9 cellular contexts compared by ENCODE assay signal in genomic region chr21:26686278-26686677, GRCh38.
A peak's percentile ranks its signal among the peaks of the same experiment; 100 is the strongest.
DNase-seq lines count a peak whose midpoint lies in the region; ATAC-seq and TF ChIP-seq lines count a peak whose summit lies in the region.
"Had no signal": no experiment of that assay in that cellular context is flagged by ENCODE, and none has a peak within 500 bp of the region (broad histone marks: within the 10 kb centered on the region; RNA-seq: fewer than 3 reads in every experiment).

No MANE protein-coding gene starts in this region.

- peak overlapping the region; percentile 71 for H2AFZ ChIP-seq in neural progenitor cell (replicated peaks)

- TF ChIP-seq POLR2A in erythroblast (IDR thresholded peaks at IDR 0.05; ENCODE audit: low read length), result no peak

- H3K4me3 ChIP-seq in neural progenitor cell, result no peak overlapping the region

- no peak overlapping the region for H3K27ac Mint-ChIP-seq in activated CD4-positive, alpha-beta memory T cell treated with anti-CD3 and anti-CD28 coated beads for 36 hours
- no peak overlapping the region for H3K27ac Mint-ChIP-seq in neural progenitor cell
- H3K27ac Mint-ChIP-seq: activated naive CD4-positive, alpha-beta T cell treated with anti-CD3 and anti-CD28 coated beads, Interleukin-2, amount 50 U/mL, for 24 hours had no signal

- no peaks in the 10 kb centered on the region for H3F3A ChIP-seq in neural progenitor cell (ENCODE audit: low read depth)

- H3K4me1 Mint-ChIP-seq in activated CD4-positive, alpha-beta memory T cell treated with anti-CD3 and anti-CD28 coated beads for 36 hours (ENCODE audit: low read depth), result peaks cover 3% of the 10 kb centered on the region
- no peaks in the 10 kb centered on the region for H3K4me1 Mint-ChIP-seq in neural progenitor cell

- no peak overlapping the region for H3K9ac ChIP-seq in neural progenitor cell

- no peak overlapping the region for H3K4me2 ChIP-seq in neural progenitor cell

- H3K9me3 ChIP-seq in neural progenitor cell (ENCODE audit: low read depth), result no peaks in the 10 kb centered on the region

- peak; percentile 73 for ATAC-seq in GM18867 (IDR thresholded peaks at IDR 0.05; ENCODE audit: unreplicated experiment)
- ATAC-seq in HG03280 (IDR thresholded peaks at IDR 0.05; ENCODE audit: unreplicated experiment), result no peak

- H3K4me1 ChIP-seq in neural progenitor cell, result no peaks in the 10 kb centered on the region

- no peaks in the 10 kb centered on the region for H3K36me3 Mint-ChIP-seq in activated CD4-positive, alpha-beta memory T cell treated with anti-CD3 and anti-CD28 coated beads for 36 hours
- no peaks in the 10 kb centered on the region for H3K36me3 Mint-ChIP-seq in neural progenitor cell
- H3K36me3 Mint-ChIP-seq: activated naive CD4-positive, alpha-beta T cell treated with anti-CD3 and anti-CD28 coated beads, Interleukin-2, amount 50 U/mL, for 24 hours had no signal

- DNase-seq in AG08396 (ENCODE audit: low spot score) (peak; percentile 7), HuH-7 (ENCODE audit: low spot score) (peak; percentile 1), neural progenitor cell (ENCODE audit: low spot score) (no peak), erythroblast (lab: John Stamatoyannopoulos, UW) (no peak), NCI-H146 (lab: John Stamatoyannopoulos, UW) (no peak)
- DNase-seq in activated CD4-positive, alpha-beta memory T cell treated with anti-CD3 and anti-CD28 coated beads for 36 hours, result peak; percentile 27

- H3K27me3 Mint-ChIP-seq in activated CD4-positive, alpha-beta memory T cell treated with anti-CD3 and anti-CD28 coated beads for 36 hours, result peaks cover 2% of the 10 kb centered on the region
- H3K27me3 Mint-ChIP-seq in neural progenitor cell (ENCODE audit: insufficient read depth, low read depth), result no peaks in the 10 kb centered on the region

- intact Hi-C loops in activated CD4-positive, alpha-beta memory T cell treated with anti-CD3 and anti-CD28 coated beads for 36 hours (cut with micrococcal nuclease), result loop anchor here (10.0 kb wide), 1 partner anchor 211 kb away; no protein-coding TSS in a partner anchor

- CTCF ChIA-PET in activated CD4-positive, alpha-beta memory T cell treated with anti-CD3 and anti-CD28 coated beads for 36 hours (lab: Charles Lee), result interaction anchor here (0.7 to 1.4 kb wide), 2 partner anchors 30 to 31 kb away, joined by 3 read pairs; no protein-coding TSS in a partner anchor

- no peaks in the 10 kb centered on the region for H3K27me3 ChIP-seq in neural progenitor cell

- H3K4me3 Mint-ChIP-seq in activated CD4-positive, alpha-beta memory T cell treated with anti-CD3 and anti-CD28 coated beads for 36 hours, result no peak overlapping the region
- no peak overlapping the region for H3K4me3 Mint-ChIP-seq in neural progenitor cell
- H3K4me3 Mint-ChIP-seq: activated naive CD4-positive, alpha-beta T cell treated with anti-CD3 and anti-CD28 coated beads, Interleukin-2, amount 50 U/mL, for 24 hours had no signal

- no peaks in the 10 kb centered on the region for H4K20me1 ChIP-seq in neural progenitor cell (ENCODE audit: low read depth)

- no peaks in the 10 kb centered on the region for H3K36me3 ChIP-seq in neural progenitor cell

- peaks cover 6% of the 10 kb centered on the region for H3K9me3 Mint-ChIP-seq in activated CD4-positive, alpha-beta memory T cell treated with anti-CD3 and anti-CD28 coated beads for 36 hours
- H3K9me3 Mint-ChIP-seq in neural progenitor cell, result no peaks in the 10 kb centered on the region

- POLR2A ChIA-PET in activated CD4-positive, alpha-beta memory T cell treated with anti-CD3 and anti-CD28 coated beads for 36 hours (lab: Charles Lee), result no interaction called here

- H3K27ac ChIP-seq in neural progenitor cell, result no peak overlapping the region

- no peak for TF ChIP-seq CTCF in neural progenitor cell (IDR thresholded peaks at IDR 0.05)

- no peaks in the 10 kb centered on the region for H3K79me2 ChIP-seq in neural progenitor cell (ENCODE audit: low read depth)

Comparison
In these comparisons a context has a peak if more than half of its experiments do, and no peak if none do; other contexts are left out.
1. DNase-seq: peak in AG08396 (single experiment), HuH-7 (single experiment) and activated CD4-positive, alpha-beta memory T cell treated with anti-CD3 and anti-CD28 coated beads for 36 hours (single experiment); none in neural progenitor cell (single experiment), erythroblast (0 of 2) and NCI-H146 (single experiment).